ENCODE assay signal across 8 cellular contexts in the genomic region with DNA sequence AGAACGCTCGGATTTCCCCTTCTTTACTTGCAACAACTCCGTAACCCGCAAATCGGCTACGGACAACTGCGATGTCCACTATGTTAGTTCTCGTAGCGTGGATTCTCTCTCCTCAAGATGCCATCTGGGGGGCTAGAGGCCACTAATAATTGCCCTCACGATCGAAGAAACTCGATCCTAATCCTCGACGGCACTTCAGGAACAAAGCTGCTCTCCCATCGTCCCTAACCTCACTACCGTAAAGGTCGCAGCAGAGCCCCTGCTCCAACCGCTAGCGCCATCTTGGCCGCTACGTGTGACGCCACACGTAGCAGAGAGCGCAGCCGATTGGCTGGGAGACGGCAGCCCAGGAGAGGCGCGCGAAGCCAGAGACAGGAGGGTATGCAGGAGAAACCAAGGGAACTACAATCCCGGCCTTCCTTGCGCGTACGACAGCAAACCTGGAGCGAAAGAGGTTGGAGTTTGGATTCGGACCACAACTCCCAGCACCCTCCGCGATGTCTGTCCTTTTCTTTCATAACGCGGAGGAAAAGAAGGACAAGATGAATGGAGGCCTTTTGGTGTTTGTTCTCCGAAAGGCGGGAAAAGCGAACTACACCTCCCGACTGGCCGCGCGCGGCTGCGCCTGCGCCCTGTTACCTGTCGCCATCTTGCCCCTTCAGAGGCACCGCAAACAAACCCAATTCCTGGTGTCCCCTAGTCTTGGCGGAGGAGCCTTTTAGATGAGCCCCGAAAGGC. TPM values are rescaled to one million over a fixed set of nuclear protein-coding genes. Genes with fewer than 3 reads are reported as not detected.
DNase-seq lines count a peak whose midpoint lies in the region; ATAC-seq lines count a peak whose summit lies in the region.

A gene with protein sequence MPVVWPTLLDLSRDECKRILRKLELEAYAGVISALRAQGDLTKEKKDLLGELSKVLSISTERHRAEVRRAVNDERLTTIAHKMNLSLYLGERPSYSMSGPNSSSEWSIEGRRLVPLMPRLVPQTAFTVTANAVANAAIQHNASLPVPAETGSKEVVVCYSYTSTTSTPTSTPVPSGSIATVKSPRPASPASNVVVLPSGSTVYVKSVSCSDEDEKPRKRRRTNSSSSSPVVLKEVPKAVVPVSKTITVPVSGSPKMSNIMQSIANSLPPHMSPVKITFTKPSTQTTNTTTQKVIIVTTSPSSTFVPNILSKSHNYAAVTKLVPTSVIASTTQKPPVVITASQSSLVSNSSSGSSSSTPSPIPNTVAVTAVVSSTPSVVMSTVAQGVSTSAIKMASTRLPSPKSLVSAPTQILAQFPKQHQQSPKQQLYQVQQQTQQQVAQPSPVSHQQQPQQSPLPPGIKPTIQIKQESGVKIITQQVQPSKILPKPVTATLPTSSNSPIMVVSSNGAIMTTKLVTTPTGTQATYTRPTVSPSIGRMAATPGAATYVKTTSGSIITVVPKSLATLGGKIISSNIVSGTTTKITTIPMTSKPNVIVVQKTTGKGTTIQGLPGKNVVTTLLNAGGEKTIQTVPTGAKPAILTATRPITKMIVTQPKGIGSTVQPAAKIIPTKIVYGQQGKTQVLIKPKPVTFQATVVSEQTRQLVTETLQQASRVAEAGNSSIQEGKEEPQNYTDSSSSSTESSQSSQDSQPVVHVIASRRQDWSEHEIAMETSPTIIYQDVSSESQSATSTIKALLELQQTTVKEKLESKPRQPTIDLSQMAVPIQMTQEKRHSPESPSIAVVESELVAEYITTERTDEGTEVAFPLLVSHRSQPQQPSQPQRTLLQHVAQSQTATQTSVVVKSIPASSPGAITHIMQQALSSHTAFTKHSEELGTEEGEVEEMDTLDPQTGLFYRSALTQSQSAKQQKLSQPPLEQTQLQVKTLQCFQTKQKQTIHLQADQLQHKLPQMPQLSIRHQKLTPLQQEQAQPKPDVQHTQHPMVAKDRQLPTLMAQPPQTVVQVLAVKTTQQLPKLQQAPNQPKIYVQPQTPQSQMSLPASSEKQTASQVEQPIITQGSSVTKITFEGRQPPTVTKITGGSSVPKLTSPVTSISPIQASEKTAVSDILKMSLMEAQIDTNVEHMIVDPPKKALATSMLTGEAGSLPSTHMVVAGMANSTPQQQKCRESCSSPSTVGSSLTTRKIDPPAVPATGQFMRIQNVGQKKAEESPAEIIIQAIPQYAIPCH (N-terminal part only) (plus strand): TSS at position 635 of the 738 bp plus-strand sequence. CDS start 1,921 bp downstream, outside the sequence.

- no peaks in the 10 kb centered on the region for H3K27me3 Mint-ChIP-seq in IgD-negative memory B cell

- H3K27ac Mint-ChIP-seq in IgD-negative memory B cell, result peak within 1 kb of the TSS; percentile 83 to 97 (median 97)

- H3K4me1 Mint-ChIP-seq in IgD-negative memory B cell, result peaks cover 24 to 27% (median 25%) of the 10 kb centered on the region in 3 donors

- DNase-seq in DMS 273 treated with DMSO at 0.1 percent for 48 hours (lab: John Stamatoyannopoulos, UW), result peak; percentile 93
- DNase-seq in OCI-M2 (lab: John Stamatoyannopoulos, UW; ENCODE audit: unreplicated experiment), result peak; percentile 72
- peak; percentile 81 for DNase-seq in activated T-cell treated with anti-CD3 and anti-CD28 coated beads for 4 hours
- DNase-seq in epidermal melanocyte (ENCODE audit: insufficient read length, low spot score), result peak; percentile 93
- DNase-seq in middle frontal gyrus (ENCODE audit: extremely low spot score, low spot score), result peak; percentile 98
- peak; percentile 84 for DNase-seq in stimulated activated CD8-positive, alpha-beta memory T cell treated with anti-CD3 and anti-CD28 coated beads, Interleukin-2, amount 100 ng/mL, for 48 hours (ENCODE audit: low read depth in 2 of 2)

- peaks cover 2% of the 10 kb centered on the region for H3K36me3 Mint-ChIP-seq in IgD-negative memory B cell

- ATAC-seq in GM21529 (IDR thresholded peaks at IDR 0.05; ENCODE audit: unreplicated experiment), result peak; percentile 93

- H3K4me3 Mint-ChIP-seq in IgD-negative memory B cell, result peak within 1 kb of the TSS; percentile 93 to 99 (median 98)

- no peaks in the 10 kb centered on the region for H3K9me3 Mint-ChIP-seq in IgD-negative memory B cell

RNA-seq across cellular contexts. Expression of the gene that starts here (rescaled TPM):
- 22.9 TPM for polyA plus RNA-seq in IgD-negative memory B cell

Comparison
In these comparisons a context has a peak if more than half of its experiments do, and no peak if none do; other contexts are left out.
1. Peak in every context shown above with its lines: DNase-seq and ATAC-seq.